In the genomic region with DNA sequence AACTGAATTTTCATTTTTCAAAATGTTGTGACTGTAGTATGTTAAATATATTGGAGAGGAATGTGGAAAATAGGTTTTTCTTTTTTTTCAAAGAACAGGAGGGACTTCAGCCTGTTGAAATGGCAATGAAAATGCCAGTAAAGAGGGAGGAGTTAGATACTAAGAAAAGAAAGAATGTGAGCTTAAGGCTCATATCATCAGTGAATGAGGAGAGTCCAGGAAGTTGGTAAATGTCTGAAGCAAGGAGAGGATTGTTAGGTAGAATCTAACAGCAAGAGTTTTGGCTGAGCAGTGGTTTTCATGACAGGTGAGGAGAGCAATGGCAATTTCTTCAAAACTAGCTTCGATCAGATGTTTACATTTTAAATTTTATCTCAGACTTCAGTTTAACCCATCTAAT, we compare ENCODE assay signal across 22 cellular contexts.
"Had no signal": no experiment of that assay in that cellular context is flagged by ENCODE, and none has a peak within 500 bp of the region (broad histone marks: within the 10 kb centered on the region; RNA-seq: fewer than 3 reads in every experiment).

No MANE protein-coding gene starts in this region.

- H3K4me3 Mint-ChIP-seq: activated CD8-positive, alpha-beta memory T cell treated with anti-CD3 and anti-CD28 coated beads, Interleukin-2, amount 10 ng/mL, durations not matched to agents 7 days and 5 days; activated naive CD4-positive, alpha-beta T cell treated with anti-CD3 and anti-CD28 coated beads for 36 hours; activated naive CD8-positive, alpha-beta T cell; activated T-cell treated with anti-CD3 and anti-CD28 coated beads, Interleukin-2, amount 50 U/mL, for 24 hours; T-helper 1 cell treated with Interleukin-12 subunit alpha and Interleukin-12 subunit beta and Interleukin-4 antibody, amounts not matched to agents 30 μg/mL and 1 μg/mL, for 36 hours had no signal

- H3K27me3 ChIP-seq: brain microvascular endothelial cell had no signal

- ATAC-seq: activated CD8-positive, alpha-beta memory T cell treated with anti-CD3 and anti-CD28 coated beads, Interleukin-2, amount 10 ng/mL, durations not matched to agents 7 days and 5 days; K562; PC-3 had no signal

- FAIRE-seq: astrocyte, K562, RCC 7860 had no signal

- H3K36me3 ChIP-seq: brain microvascular endothelial cell had no signal

- H3K4me3 ChIP-seq: K562 had no signal

- DNase-seq: activated CD4-positive, alpha-beta T cell treated with anti-CD3 and anti-CD28 coated beads for 48 hours; activated CD4-positive, alpha-beta T cell treated with anti-CD3 and anti-CD28 coated beads, Interleukin-2, amount 50 U/mL, for 4 hours; activated CD4-positive, CD25-positive, alpha-beta regulatory T cell treated with anti-CD3 and anti-CD28 coated beads, Interleukin-2, amount 50 U/mL, for 72 hours; activated CD8-positive, alpha-beta memory T cell treated with anti-CD3 and anti-CD28 coated beads, Interleukin-2, amount 10 ng/mL, durations not matched to agents 7 days and 5 days; activated gamma-delta T cell; activated naive CD4-positive, alpha-beta T cell treated with anti-CD3 and anti-CD28 coated beads for 36 hours; activated T-cell treated with anti-CD3 and anti-CD28 coated beads, Interleukin-2, amount 50 U/mL, for 24 hours; amygdala; brain microvascular endothelial cell; Kasumi-1; NCI-H1105 treated with DMSO at 0.1 percent for 48 hours; NCI-H1436 treated with DMSO at 0.1 percent for 48 hours; NCI-H187; NCI-H2081; NCI-H510A treated with DMSO at 0.1 percent for 48 hours; PC-3; SHP77 treated with DMSO at 0.1 percent for 48 hours had no signal

- H3K4me1 Mint-ChIP-seq: activated CD8-positive, alpha-beta memory T cell treated with anti-CD3 and anti-CD28 coated beads, Interleukin-2, amount 10 ng/mL, durations not matched to agents 7 days and 5 days had no signal

- H3K9me3 Mint-ChIP-seq: activated naive CD4-positive, alpha-beta T cell treated with anti-CD3 and anti-CD28 coated beads for 36 hours; activated T-cell treated with anti-CD3 and anti-CD28 coated beads, Interleukin-2, amount 50 U/mL, for 24 hours; T-helper 1 cell treated with Interleukin-12 subunit alpha and Interleukin-12 subunit beta and Interleukin-4 antibody, amounts not matched to agents 30 μg/mL and 1 μg/mL, for 36 hours had no signal

- H3K27ac ChIP-seq: brain microvascular endothelial cell had no signal

- H3K36me3 Mint-ChIP-seq: activated CD8-positive, alpha-beta memory T cell treated with anti-CD3 and anti-CD28 coated beads, Interleukin-2, amount 10 ng/mL, durations not matched to agents 7 days and 5 days; activated naive CD8-positive, alpha-beta T cell had no signal

- H3K27ac Mint-ChIP-seq: activated CD8-positive, alpha-beta memory T cell treated with anti-CD3 and anti-CD28 coated beads, Interleukin-2, amount 10 ng/mL, durations not matched to agents 7 days and 5 days; activated naive CD4-positive, alpha-beta T cell treated with anti-CD3 and anti-CD28 coated beads for 36 hours; activated naive CD8-positive, alpha-beta T cell; activated T-cell treated with anti-CD3 and anti-CD28 coated beads, Interleukin-2, amount 50 U/mL, for 24 hours; T-helper 1 cell treated with Interleukin-12 subunit alpha and Interleukin-12 subunit beta and Interleukin-4 antibody, amounts not matched to agents 30 μg/mL and 1 μg/mL, for 36 hours had no signal

- H3K27me3 Mint-ChIP-seq: activated naive CD8-positive, alpha-beta T cell had no signal
